ENCODE assay signal across 27 cellular contexts in the genomic region with DNA sequence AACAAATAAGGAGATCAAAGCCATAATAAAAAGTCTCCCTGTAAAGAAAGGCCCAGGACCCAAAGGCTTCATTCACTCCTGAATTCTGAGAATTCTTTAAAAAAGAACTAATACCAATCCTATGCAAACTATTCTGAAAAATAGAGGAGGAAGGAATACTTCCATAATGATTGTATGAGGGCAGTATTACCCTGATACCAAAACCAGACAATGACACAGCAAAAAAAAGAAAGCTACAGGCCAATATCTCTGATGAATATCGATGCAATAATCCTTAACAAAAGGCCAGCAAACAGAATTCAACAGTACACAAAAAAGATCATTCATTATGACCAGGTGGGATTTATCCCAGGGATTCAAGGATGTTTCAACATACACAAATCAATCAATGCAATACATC.
"Had no signal": no experiment of that assay in that cellular context is flagged by ENCODE, and none has a peak within 500 bp of the region (broad histone marks: within the 10 kb centered on the region; RNA-seq: fewer than 3 reads in every experiment).

No MANE protein-coding gene starts in this region.

- H3K4me2 ChIP-seq: neural progenitor cell had no signal

- FAIRE-seq: urothelium cell line had no signal

- H3K4me1 Mint-ChIP-seq: natural killer cell; nephron; neural progenitor cell; stimulated activated effector memory CD8-positive, alpha-beta T cell treated with anti-CD3 and anti-CD28 coated beads, Interleukin-12 subunit alpha, Interleukin-12 subunit beta, amount 100 ng/mL, for 72 hours; stimulated activated naive B cell treated with anti-CD40 and anti-IgM and Interleukin-4, amounts not matched to agents 10 μg/mL and 1 μg/mL and 100 μg/mL, for 72 hours had no signal

- H2AFZ ChIP-seq: neural progenitor cell, parathyroid adenoma had no signal

- H3K4me3 Mint-ChIP-seq: natural killer cell; nephron; neural progenitor cell; stimulated activated effector memory CD8-positive, alpha-beta T cell treated with anti-CD3 and anti-CD28 coated beads, Interleukin-12 subunit alpha, Interleukin-12 subunit beta, amount 100 ng/mL, for 72 hours; stimulated activated naive B cell treated with anti-CD40 and anti-IgM and Interleukin-4, amounts not matched to agents 10 μg/mL and 1 μg/mL and 100 μg/mL, for 72 hours; stimulated activated naive CD8-positive, alpha-beta T cell treated with anti-CD3 and anti-CD28 coated beads, Interleukin-15, Interleukin-2, amounts not matched to agents 100 ng/mL and 50 ng/mL, for 24 hours had no signal

- ATAC-seq: natural killer cell; psoas muscle; right cardiac atrium; stimulated activated effector memory CD8-positive, alpha-beta T cell treated with anti-CD3 and anti-CD28 coated beads, Interleukin-12 subunit alpha, Interleukin-12 subunit beta, amount 100 ng/mL, for 72 hours; stimulated activated naive B cell treated with anti-CD40 and anti-IgM and Interleukin-4, amounts not matched to agents 10 μg/mL and 1 μg/mL and 100 μg/mL, for 72 hours had no signal

- DNase-seq: natural killer cell; occipital lobe; ovary; posterior cingulate gyrus; psoas muscle; right cardiac atrium; sigmoid colon; small intestine; stimulated activated CD4-positive, alpha-beta T cell treated with anti-CD3 and anti-CD28 coated beads, Interleukin-15, amount 100 ng/mL, for 24 hours; stimulated activated CD4-positive, alpha-beta T cell treated with anti-CD3 and anti-CD28 coated beads, Interleukin-2, amount 100 ng/mL, for 24 hours; stimulated activated CD4-positive, alpha-beta T cell treated with anti-CD3 and anti-CD28 coated beads, Interleukin-2, amount 100 ng/mL, for 48 hours; stimulated activated CD4-positive, alpha-beta T cell treated with anti-CD3 and anti-CD28 coated beads, Interleukin-4, amount 100 ng/mL, for 24 hours; stimulated activated naive B cell treated with anti-CD40 and anti-IgM and Interleukin-4, amounts not matched to agents 10 μg/mL and 1 μg/mL and 100 μg/mL, for 72 hours; stimulated activated naive CD4-positive, alpha-beta T cell treated with Interleukin-2 at 50 U/mL for 16 hours; stomach; thyroid gland; upper lobe of left lung had no signal

- H3K27me3 Mint-ChIP-seq: progenitor cell of endocrine pancreas; stimulated activated naive B cell treated with anti-CD40 and anti-IgM and Interleukin-4, amounts not matched to agents 10 μg/mL and 1 μg/mL and 100 μg/mL, for 72 hours; stimulated activated naive CD8-positive, alpha-beta T cell treated with anti-CD3 and anti-CD28 coated beads, Interleukin-15, Interleukin-2, amounts not matched to agents 100 ng/mL and 50 ng/mL, for 24 hours had no signal

- H3K36me3 ChIP-seq: neural progenitor cell, ovary, sigmoid colon, stomach, thoracic aorta, thyroid gland, tibial nerve, upper lobe of left lung, vagina had no signal

- H3K27ac ChIP-seq: neural progenitor cell, ovary, parathyroid adenoma, psoas muscle, sigmoid colon, stomach, thoracic aorta, thyroid gland, tibial nerve, upper lobe of left lung, vagina had no signal

- H3K27ac Mint-ChIP-seq: natural killer cell; nephron; neural progenitor cell; progenitor cell of endocrine pancreas; stimulated activated effector memory CD8-positive, alpha-beta T cell treated with anti-CD3 and anti-CD28 coated beads, Interleukin-12 subunit alpha, Interleukin-12 subunit beta, amount 100 ng/mL, for 72 hours; stimulated activated naive B cell treated with anti-CD40 and anti-IgM and Interleukin-4, amounts not matched to agents 10 μg/mL and 1 μg/mL and 100 μg/mL, for 72 hours; stimulated activated naive CD8-positive, alpha-beta T cell treated with anti-CD3 and anti-CD28 coated beads, Interleukin-15, Interleukin-2, amounts not matched to agents 100 ng/mL and 50 ng/mL, for 24 hours had no signal

- H3K36me3 Mint-ChIP-seq: neural progenitor cell; stimulated activated effector memory CD8-positive, alpha-beta T cell treated with anti-CD3 and anti-CD28 coated beads, Interleukin-12 subunit alpha, Interleukin-12 subunit beta, amount 100 ng/mL, for 72 hours; stimulated activated naive B cell treated with anti-CD40 and anti-IgM and Interleukin-4, amounts not matched to agents 10 μg/mL and 1 μg/mL and 100 μg/mL, for 72 hours had no signal

- H3K9ac ChIP-seq: neural progenitor cell, parathyroid adenoma had no signal

- H3K27me3 ChIP-seq: neural progenitor cell, ovary, sigmoid colon, stomach, thyroid gland, tibial nerve, upper lobe of left lung, vagina had no signal

- H3K4me3 ChIP-seq: neural progenitor cell, ovary, psoas muscle, sigmoid colon, stomach, thoracic aorta, thyroid gland, tibial nerve, upper lobe of left lung, vagina had no signal

- H3K4me1 ChIP-seq: neural progenitor cell, parathyroid adenoma, psoas muscle, sigmoid colon, stomach, thyroid gland, tibial nerve, upper lobe of left lung, vagina had no signal

- H3K9me3 ChIP-seq: ovary, sigmoid colon, thyroid gland had no signal

- H3K79me2 ChIP-seq: parathyroid adenoma had no signal
